ENCODE assay signal across 1 cellular context in genomic region chr10:132362151-132362611, GRCh38.
TF ChIP-seq lines count a peak whose summit lies in the region.

No MANE protein-coding gene starts in this region.

TF ChIP-seq in H1, 55 proteins besides CTCF, POLR2A, EP300 and RAD21 (continued from another document):
- no peak for TF ChIP-seq GABPA (IDR thresholded peaks at IDR 0.05; ENCODE audit: borderline replicate concordance, insufficient read depth, low read length)
- no peak for TF ChIP-seq CBX8 (IDR thresholded peaks at IDR 0.05; ENCODE audit: borderline replicate concordance, low read depth, low read length)
- no peak for TF ChIP-seq CREB1 (IDR thresholded peaks at IDR 0.05)
- no peak for TF ChIP-seq JUN (IDR thresholded peaks at IDR 0.05; ENCODE audit: low read depth, low read length)
- TF ChIP-seq E2F6 (IDR thresholded peaks at IDR 0.05), result no peak
- no peak for TF ChIP-seq KDM5A (IDR thresholded peaks at IDR 0.05; ENCODE audit: low read length)
- TF ChIP-seq ATF2 (IDR thresholded peaks at IDR 0.05; ENCODE audit: low read length), result no peak
- no peak for TF ChIP-seq POLR2AphosphoS5 (IDR thresholded peaks at IDR 0.05; ENCODE audit: low read depth, low read length)
TF ChIP-seq in H1: peak in this region for 0.
